In the genomic region with DNA sequence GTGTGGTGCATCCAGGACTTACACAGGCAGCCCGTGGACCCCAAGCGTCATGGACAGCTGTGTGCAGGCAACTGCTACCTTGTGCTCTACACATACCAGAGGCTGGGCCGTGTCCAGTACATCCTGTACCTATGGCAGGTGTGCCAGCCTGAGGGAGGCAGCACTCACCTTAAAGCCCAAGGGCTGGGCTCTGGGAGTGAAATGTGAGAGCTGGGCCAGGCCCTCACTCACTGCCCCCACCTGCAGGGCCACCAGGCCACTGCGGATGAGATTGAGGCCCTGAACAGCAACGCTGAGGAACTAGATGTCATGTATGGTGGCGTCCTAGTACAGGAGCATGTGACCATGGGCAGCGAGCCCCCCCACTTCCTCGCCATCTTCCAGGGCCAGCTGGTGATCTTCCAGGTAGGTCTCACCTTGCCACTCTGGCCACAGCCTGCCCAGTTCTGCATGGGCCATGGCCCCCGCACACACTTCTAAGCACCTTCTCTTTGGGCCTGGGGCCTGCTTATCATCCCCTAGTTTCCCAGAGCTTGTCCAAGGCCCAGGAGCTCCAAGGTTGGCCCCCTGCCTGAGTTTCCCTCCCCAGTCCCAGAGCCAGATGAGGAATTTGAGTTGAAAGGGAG, we compare ENCODE assay signal across 12 cellular contexts. TPM values are rescaled to one million over a fixed set of nuclear protein-coding genes. Genes with fewer than 3 reads are reported as not detected.
DNase-seq lines count a peak whose midpoint lies in the region; ATAC-seq and TF ChIP-seq lines count a peak whose summit lies in the region.
"Had no signal": no experiment of that assay in that cellular context is flagged by ENCODE, and none has a peak within 500 bp of the region (broad histone marks: within the 10 kb centered on the region; RNA-seq: fewer than 3 reads in every experiment).

No MANE protein-coding gene starts in this region.

- H4K20me1 ChIP-seq in GM23338 (replicated peaks; ENCODE audit: insufficient read depth), result no peaks in the 10 kb centered on the region

- no peaks in the 10 kb centered on the region for H3K9me3 Mint-ChIP-seq in Calu3 (ENCODE audit: low read depth, unreplicated experiment)
- no peaks in the 10 kb centered on the region for H3K9me3 Mint-ChIP-seq in GM23338
- no peaks in the 10 kb centered on the region for H3K9me3 Mint-ChIP-seq in WTC11

- POLR2A ChIA-PET in WTC11 (lab: Charles Lee), result no interaction called here

- H3K27me3 ChIP-seq in GM23338 (ENCODE audit: insufficient read depth), result no peaks in the 10 kb centered on the region; the same call in 1 of the 2 replicates

- H3K4me3 Mint-ChIP-seq in Calu3 (ENCODE audit: low read depth, unreplicated experiment) (no peak overlapping the region), GM23338 (no peak overlapping the region), WTC11 (no peak overlapping the region)

- BruUV-seq in Calu3 (replicated peaks; lab: Mats Ljungman, UMichigan), result no TSS peak

- no peak overlapping the region for H3K4me2 ChIP-seq in GM23338

- no peaks in the 10 kb centered on the region for H3K79me2 ChIP-seq in GM23338 (replicated peaks; ENCODE audit: insufficient read depth)

- no peak overlapping the region for H3K27ac ChIP-seq in GM23338 (ENCODE audit: low read depth)

- ATAC-seq in GM23338 (peak; percentile 29), WTC11 (peak; percentile 38), mucosa of descending colon (peak; percentile 1)
- ATAC-seq: esophagus mucosa had no signal

- H2AFZ ChIP-seq in GM23338, result no peak overlapping the region

- H3K4me1 Mint-ChIP-seq in Calu3 (ENCODE audit: low read depth, unreplicated experiment) (peaks cover 34% of the 10 kb centered on the region), GM23338 (peaks cover 15% of the 10 kb centered on the region), WTC11 (peaks cover 12% of the 10 kb centered on the region)

- DNase-seq in Calu3 (peak; percentile 53), GM23338 (ENCODE audit: low spot score) (peak; percentile 71), WTC11 (ENCODE audit: low spot score) (peak; percentile 62), mucosa of descending colon (peak; percentile 15 to 62 (median 28)), dermis blood vessel endothelial cell (no peak), activated gamma-delta T cell (lab: John Stamatoyannopoulos, UW) (no peak), COR-L47 (lab: John Stamatoyannopoulos, UW) (no peak), NCI-H187 treated with DMSO at 0.1 percent for 48 hours (lab: John Stamatoyannopoulos, UW) (no peak)
- DNase-seq: activated CD4-positive, CD25-positive, alpha-beta regulatory T cell had no signal

- H3K4me1 ChIP-seq in GM23338 (ENCODE audit: insufficient read depth) (peaks cover 7% of the 10 kb centered on the region), mucosa of descending colon (ENCODE audit: low read depth) (peaks cover 49% of the 10 kb centered on the region)

- peaks cover 52% of the 10 kb centered on the region for H3K36me3 Mint-ChIP-seq in Calu3 (ENCODE audit: insufficient read depth, unreplicated experiment)
- H3K36me3 Mint-ChIP-seq in GM23338 (ENCODE audit: low read depth), result peaks cover 3% of the 10 kb centered on the region; the same call in 1 of the 3 replicates
- H3K36me3 Mint-ChIP-seq in WTC11, result peaks cover 3% of the 10 kb centered on the region; the same call in 1 of the 2 replicates

- H3K36me3 ChIP-seq in GM23338 (ENCODE audit: insufficient read depth) (no peaks in the 10 kb centered on the region), mucosa of descending colon (ENCODE audit: low read depth) (no peaks in the 10 kb centered on the region)

- no peak overlapping the region for H3K4me3 ChIP-seq in GM23338
- no peak overlapping the region for H3K4me3 ChIP-seq in mucosa of descending colon

- H3K9me3 ChIP-seq in mucosa of descending colon, result no peaks in the 10 kb centered on the region

- H3K27ac Mint-ChIP-seq in Calu3 (ENCODE audit: unreplicated experiment) (no peak overlapping the region), GM23338 (no peak overlapping the region), WTC11 (no peak overlapping the region)

- TF ChIP-seq CTCF in Calu3 (IDR thresholded peaks at IDR 0.05; ENCODE audit: unreplicated experiment) (peak; percentile 33), GM23338 (conservative IDR thresholded peaks at IDR 0.05; ENCODE audit: low read depth in 2 of 2) (peak; percentile 46 to 64), WTC11 (IDR thresholded peaks at IDR 0.05) (0 out of 2 replicates have a peak, but pooled peaks have one; percentile 10), mucosa of descending colon (IDR thresholded peaks at IDR 0.05) (no peak)

- CTCF ChIA-PET in Calu3 (lab: Charles Lee) (interaction anchor here (0.6 to 2.0 kb wide), 3 partner anchors 11 to 37 kb away, joined by 3 to 13 read pairs (median 3); partner anchors contain the start of gene VILL), WTC11 (lab: Charles Lee) (interaction anchor here (0.6 to 2.4 kb wide), 11 partner anchors 10 to 146 kb away, joined by 3 to 25 read pairs (median 5); partner anchors contain the start of genes ACAA1, DLEC1 and PLCD1)

- no peaks in the 10 kb centered on the region for H3F3A ChIP-seq in GM23338 (replicated peaks; ENCODE audit: low read depth)

- H3K9me2 ChIP-seq in GM23338 (ENCODE audit: insufficient read depth), result no peaks in the 10 kb centered on the region

- no peaks in the 10 kb centered on the region for H3K27me3 Mint-ChIP-seq in Calu3 (ENCODE audit: unreplicated experiment)
- peaks cover 15% of the 10 kb centered on the region for H3K27me3 Mint-ChIP-seq in GM23338 (ENCODE audit: insufficient read depth, low read depth, poor library complexity)
- peaks cover 15% of the 10 kb centered on the region for H3K27me3 Mint-ChIP-seq in WTC11 (ENCODE audit: low read depth)

- intact Hi-C loops in Calu3 (cut with micrococcal nuclease; ENCODE audit: unreplicated experiment) (loop anchor here (5.0 kb wide), 1 partner anchor 41 kb away; no protein-coding TSS in a partner anchor), mucosa of descending colon (cut with DNase I, micrococcal nuclease) (no loop called here)

TF ChIP-seq in WTC11, 78 proteins besides CTCF, POLR2A, EP300 and RAD21 (continues in another document):
- TF ChIP-seq, protein P1, sequence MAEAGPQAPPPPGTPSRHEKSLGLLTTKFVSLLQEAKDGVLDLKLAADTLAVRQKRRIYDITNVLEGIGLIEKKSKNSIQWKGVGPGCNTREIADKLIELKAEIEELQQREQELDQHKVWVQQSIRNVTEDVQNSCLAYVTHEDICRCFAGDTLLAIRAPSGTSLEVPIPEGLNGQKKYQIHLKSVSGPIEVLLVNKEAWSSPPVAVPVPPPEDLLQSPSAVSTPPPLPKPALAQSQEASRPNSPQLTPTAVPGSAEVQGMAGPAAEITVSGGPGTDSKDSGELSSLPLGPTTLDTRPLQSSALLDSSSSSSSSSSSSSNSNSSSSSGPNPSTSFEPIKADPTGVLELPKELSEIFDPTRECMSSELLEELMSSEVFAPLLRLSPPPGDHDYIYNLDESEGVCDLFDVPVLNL (CRISPR knock-in tag; IDR thresholded peaks at IDR 0.05; ENCODE audit: borderline replicate concordance, low read depth), result no peak
- TF ChIP-seq ZBTB43 (CRISPR knock-in tag; IDR thresholded peaks at IDR 0.05) (no peak), ZNF396 (CRISPR knock-in tag; IDR thresholded peaks at IDR 0.05; ENCODE audit: borderline replicate concordance) (no peak), ZNF671 (CRISPR knock-in tag; IDR thresholded peaks at IDR 0.05) (no peak)
- TF ChIP-seq, protein P2, sequence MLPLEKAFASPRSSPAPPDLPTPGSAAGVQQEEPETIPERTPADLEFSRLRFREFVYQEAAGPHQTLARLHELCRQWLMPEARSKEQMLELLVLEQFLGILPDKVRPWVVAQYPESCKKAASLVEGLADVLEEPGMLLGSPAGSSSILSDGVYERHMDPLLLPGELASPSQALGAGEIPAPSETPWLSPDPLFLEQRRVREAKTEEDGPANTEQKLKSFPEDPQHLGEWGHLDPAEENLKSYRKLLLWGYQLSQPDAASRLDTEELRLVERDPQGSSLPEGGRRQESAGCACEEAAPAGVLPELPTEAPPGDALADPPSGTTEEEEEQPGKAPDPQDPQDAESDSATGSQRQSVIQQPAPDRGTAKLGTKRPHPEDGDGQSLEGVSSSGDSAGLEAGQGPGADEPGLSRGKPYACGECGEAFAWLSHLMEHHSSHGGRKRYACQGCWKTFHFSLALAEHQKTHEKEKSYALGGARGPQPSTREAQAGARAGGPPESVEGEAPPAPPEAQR (CRISPR knock-in tag; IDR thresholded peaks at IDR 0.05), result no peak

RNA-seq across cellular contexts. Expression of gene VILL, which starts 11.0 kb away (rescaled TPM):
- total RNA-seq in Calu3 (2022) (52.6 and 86.8 TPM in 2 replicates), WTC11 (2021) (4.7 to 5.9 TPM (median 4.7 TPM) in 3 replicates), mucosa of descending colon (100 to 1,000 TPM in 2 of 3 donors, 10 to 100 TPM in 1; 69.7 to 197 (median 150) TPM), dermis blood vessel endothelial cell (8.0 and 8.7 TPM in 2 replicates)
- total RNA-seq in GM23338 (2014; rRNA removed; shearing (Covaris generic)), result 4.2 and 9.8 TPM in 2 replicates
- polyA plus RNA-seq in GM23338 (2016; fragmentation: Nextera tagmentation; extraction: Ambion mirVana), result 2.7 and 3.4 TPM in 2 replicates

RNA-seq across cellular contexts. Expression of gene PLCD1, which starts 27.9 kb away (rescaled TPM):
- 7.8 and 9.8 TPM in 2 replicates for total RNA-seq in Calu3 (2022)
- total RNA-seq in GM23338 (2014; rRNA removed; shearing (Covaris generic)), result 21.3 and 24.4 TPM in 2 replicates
- 15.3 and 16.0 TPM in 2 replicates for polyA plus RNA-seq in GM23338 (2016; fragmentation: Nextera tagmentation; extraction: Ambion mirVana)
- total RNA-seq in WTC11 (2021), result 29.9 to 33.3 TPM (median 32.6 TPM) in 3 replicates
- total RNA-seq in mucosa of descending colon, result 100 to 1,000 TPM in 1 of 3 donors, 10 to 100 TPM in 2; 38.2 to 113 (median 66.5) TPM
- 19.7 and 20.4 TPM in 2 replicates for total RNA-seq in dermis blood vessel endothelial cell

RNA-seq across cellular contexts. Expression of gene DLEC1, which starts 37.4 kb away (rescaled TPM):
- total RNA-seq in Calu3 (2022) (0.28 and 0.78 TPM in 2 replicates), WTC11 (2021) (0.81 to 1.4 TPM (median 1.1 TPM) in 3 replicates), mucosa of descending colon (1 to 10 TPM in 2 of 3 donors, under 1 TPM in 1; 0.73 to 1.7 (median 1.5) TPM), dermis blood vessel endothelial cell (under 0.01 TPM in 1 of 2 replicates, not detected in the other)
- total RNA-seq in GM23338 (2014; rRNA removed; shearing (Covaris generic)), result 0.19 and 0.31 TPM in 2 replicates
- 0.66 and 0.71 TPM in 2 replicates for polyA plus RNA-seq in GM23338 (2016; fragmentation: Nextera tagmentation; extraction: Ambion mirVana)
- total RNA-seq: G401, RPMI7951 had no signal

Comparison
In these comparisons a context has a peak if more than half of its experiments do, and no peak if none do; other contexts are left out.
1. DNase-seq: peak in Calu3 (single experiment), GM23338 (single experiment), WTC11 (single experiment) and mucosa of descending colon (3 of 3); none in dermis blood vessel endothelial cell (single experiment), activated gamma-delta T cell (single experiment), COR-L47 (single experiment) and NCI-H187 treated with DMSO at 0.1 percent for 48 hours (single experiment).
2. Peak in every context shown above with its lines, with median percentiles within 50 percentile points of each other: ATAC-seq.